In genomic region chr3:119296723-119297122, GRCh38 we compare ENCODE assay signal across 12 cellular contexts. TPM values are rescaled to one million over a fixed set of nuclear protein-coding genes. Genes with fewer than 3 reads are reported as not detected.
DNase-seq lines count a peak whose midpoint lies in the region; ATAC-seq and TF ChIP-seq lines count a peak whose summit lies in the region.
"Had no signal": no experiment of that assay in that cellular context is flagged by ENCODE, and none has a peak within 500 bp of the region (broad histone marks: within the 10 kb centered on the region; RNA-seq: fewer than 3 reads in every experiment).

No MANE protein-coding gene starts in this region.

- ATAC-seq in heart right ventricle (no peak), left cardiac atrium (no peak), upper lobe of right lung (no peak)
- ATAC-seq in naive thymus-derived CD4-positive, alpha-beta T cell, result no peak

- H3K4me1 ChIP-seq in heart right ventricle (peaks cover 24 to 77% (median 72%) of the 10 kb centered on the region in 9 donors), upper lobe of right lung (peaks cover 57% of the 10 kb centered on the region)
- H3K4me1 ChIP-seq in naive thymus-derived CD4-positive, alpha-beta T cell (ENCODE audit: control insufficient read depth in 2 of 2, insufficient read depth in 2 of 2, low read length in 2 of 2), result peaks cover 22 to 26% of the 10 kb centered on the region in 2 donors

- peaks cover 74% of the 10 kb centered on the region for H3K4me1 Mint-ChIP-seq in chondrocyte (ENCODE audit: low read depth)
- peaks cover 26 to 67% (median 56%) of the 10 kb centered on the region in 7 donors for H3K4me1 Mint-ChIP-seq in naive thymus-derived CD4-positive, alpha-beta T cell

- no peak for DNase-seq in heart right ventricle
- no peak for DNase-seq in left cardiac atrium
- peak; percentile 19 for DNase-seq in chondrocyte (ENCODE audit: low spot score)
- DNase-seq in naive thymus-derived CD4-positive, alpha-beta T cell, result no peak
- DNase-seq in upper lobe of right lung, result no peak
- no peak for DNase-seq in putamen (ENCODE audit: low spot score)
- DNase-seq in COLO829 (ENCODE audit: low spot score), result no peak
- DNase-seq in globus pallidus (ENCODE audit: low spot score), result no peak
- DNase-seq: activated CD4-positive, CD25-positive, alpha-beta regulatory T cell; NCI-H2081 treated with DMSO at 0.1 percent for 48 hours; small intestine had no signal

- intact Hi-C loops in heart right ventricle (cut with DNase I) (loop anchor here in 4 of 10 donors (5.0 to 10.0 kb wide), 3 partner anchors 36 to 58 kb away; no protein-coding TSS in a partner anchor), left cardiac atrium (cut with DNase I) (loop anchor here in 1 of 2 donors (5.0 to 10.0 kb wide), 2 partner anchors 36 to 168 kb away; partner anchors contain the start of genes POGLUT1 and TMEM39A), upper lobe of right lung (cut with DNase I) (no loop called here)
- intact Hi-C loops in naive thymus-derived CD4-positive, alpha-beta T cell (cut with micrococcal nuclease), result loop anchor here in 1 of 2 donors (10.0 kb wide), 1 partner anchor 198 kb away; the partner anchor contains the start of gene TIMMDC1

- H3K4me3 ChIP-seq in heart right ventricle (peak overlapping the region; percentile 63 to 97 (median 87)), upper lobe of right lung (peak overlapping the region; percentile 85)
- peak overlapping the region; percentile 21 for H3K4me3 ChIP-seq in naive thymus-derived CD4-positive, alpha-beta T cell (ENCODE audit: low read length)

- 36 to 39% methylated on average over 4 of the region's 4 CpGs for WGBS in heart right ventricle, 2 donors

- H3K27ac ChIP-seq in heart right ventricle (peak overlapping the region in 9 of 10 donors; percentile 96 to 100 (median 99)), upper lobe of right lung (peak overlapping the region; percentile 86)
- H3K27ac ChIP-seq in naive thymus-derived CD4-positive, alpha-beta T cell (ENCODE audit: low read depth, low read length), result no peak overlapping the region

- no peaks in the 10 kb centered on the region for H3K9me3 Mint-ChIP-seq in chondrocyte (ENCODE audit: low read depth)
- H3K9me3 Mint-ChIP-seq in naive thymus-derived CD4-positive, alpha-beta T cell, result peaks cover 0 to 1% (median 0%) of the 10 kb centered on the region in 11 donors

- H3K36me3 Mint-ChIP-seq in chondrocyte (ENCODE audit: low read depth), result peaks cover 1% of the 10 kb centered on the region
- H3K36me3 Mint-ChIP-seq in naive thymus-derived CD4-positive, alpha-beta T cell, result peaks cover 0 to 11% (median 2%) of the 10 kb centered on the region in 5 donors

- H3K36me3 ChIP-seq in heart right ventricle (peaks cover 0 to 27% (median 6%) of the 10 kb centered on the region in 9 donors), upper lobe of right lung (no peaks in the 10 kb centered on the region)
- H3K36me3 ChIP-seq in naive thymus-derived CD4-positive, alpha-beta T cell (ENCODE audit: control insufficient read depth in 2 of 3, insufficient read depth in 3 of 3, low read length in 3 of 3), result no peaks in the 10 kb centered on the region
- H3K36me3 ChIP-seq: adrenal gland had no signal

- H3K9me3 ChIP-seq in heart right ventricle, result no peaks in the 10 kb centered on the region
- no peaks in the 10 kb centered on the region for H3K9me3 ChIP-seq in naive thymus-derived CD4-positive, alpha-beta T cell (ENCODE audit: control insufficient read depth in 2 of 3, low read length in 3 of 3)
- H3K9me3 ChIP-seq in upper lobe of right lung, result no peaks in the 10 kb centered on the region
- H3K9me3 ChIP-seq: adrenal gland had no signal

- no peak for TF ChIP-seq CTCF in heart right ventricle (IDR thresholded peaks at IDR 0.05)
- TF ChIP-seq CTCF in chondrocyte (IDR thresholded peaks at IDR 0.05), result no peak
- TF ChIP-seq CTCF in upper lobe of right lung (IDR thresholded peaks at IDR 0.05), result no peak

- CTCF ChIA-PET in naive thymus-derived CD4-positive, alpha-beta T cell (lab: Charles Lee), result interaction anchor here (0.6 to 1.2 kb wide), 2 partner anchors 57 to 85 kb away, joined by 3 to 4 read pairs; no protein-coding TSS in a partner anchor

- peak overlapping the region; percentile 89 for H3K27ac Mint-ChIP-seq in chondrocyte (ENCODE audit: unreplicated experiment)
- H3K27ac Mint-ChIP-seq in naive thymus-derived CD4-positive, alpha-beta T cell, result peak overlapping the region in 5 of 9 donors; percentile 2 to 71 (median 39)

- no peaks in the 10 kb centered on the region for H3K27me3 Mint-ChIP-seq in chondrocyte (ENCODE audit: low read depth)
- H3K27me3 Mint-ChIP-seq in naive thymus-derived CD4-positive, alpha-beta T cell, result peaks cover 0 to 28% (median 0%) of the 10 kb centered on the region in 5 donors

- POLR2A ChIA-PET in naive thymus-derived CD4-positive, alpha-beta T cell (lab: Charles Lee), result interaction anchor here (0.9 to 5.0 kb wide), 3 partner anchors 16 to 56 kb away, joined by 3 to 24 read pairs (median 4); partner anchors contain the start of gene B4GALT4

- H3K27me3 ChIP-seq in heart right ventricle, result no peaks in the 10 kb centered on the region
- no peaks in the 10 kb centered on the region for H3K27me3 ChIP-seq in naive thymus-derived CD4-positive, alpha-beta T cell (ENCODE audit: control insufficient read depth in 2 of 2, insufficient read depth in 2 of 2, low read length in 2 of 2)
- no peaks in the 10 kb centered on the region for H3K27me3 ChIP-seq in upper lobe of right lung
- H3K27me3 ChIP-seq: adrenal gland had no signal

- H3K4me3 Mint-ChIP-seq in chondrocyte (ENCODE audit: unreplicated experiment), result peak overlapping the region; percentile 89
- peak overlapping the region in 3 of 10 donors; percentile 18 to 33 (median 22) for H3K4me3 Mint-ChIP-seq in naive thymus-derived CD4-positive, alpha-beta T cell

RNA-seq across cellular contexts. Expression of gene ARHGAP31, which starts 2.5 kb away (rescaled TPM):
- total RNA-seq in heart right ventricle (10 to 100 TPM; 30.4 to 71.1 (median 37.2) TPM), left cardiac atrium (10 to 100 TPM; 33.5 to 44.0 TPM), chondrocyte (35.2 to 50.3 TPM (median 37.1 TPM) in 3 replicates), upper lobe of right lung (117 TPM)
- polyA plus RNA-seq in heart right ventricle, result 10 to 100 TPM; 10.6 to 11.9 TPM
- 10 to 100 TPM in 1 of 5 experiments, 1 to 10 TPM in 4; 3.0 to 11.9 (median 3.1) TPM for total RNA-seq in naive thymus-derived CD4-positive, alpha-beta T cell
- 1 to 10 TPM; 1.2 to 3.0 TPM for polyA plus RNA-seq in naive thymus-derived CD4-positive, alpha-beta T cell

RNA-seq across cellular contexts. Expression of gene B4GALT4, which starts 56.0 kb away (rescaled TPM):
- total RNA-seq in heart right ventricle (10 to 100 TPM in 8 of 10 donors, 1 to 10 TPM in 2; 9.0 to 14.6 (median 11.6) TPM), left cardiac atrium (10 to 100 TPM; 13.3 to 15.9 TPM), chondrocyte (25.8 to 26.7 TPM (median 25.9 TPM) in 3 replicates), upper lobe of right lung (15.8 TPM)
- polyA plus RNA-seq in heart right ventricle, result 10 to 100 TPM in 1 of 2 donors, 1 to 10 TPM in 1; 9.5 to 23.2 TPM
- total RNA-seq in naive thymus-derived CD4-positive, alpha-beta T cell, result 10 to 100 TPM; 18.0 to 39.8 (median 31.9) TPM
- polyA plus RNA-seq in naive thymus-derived CD4-positive, alpha-beta T cell, result 10 to 100 TPM; 17.9 to 29.6 TPM

Comparison
In these comparisons a context has a peak if more than half of its experiments do, and no peak if none do; other contexts are left out.
1. H3K4me3 ChIP-seq: peak in every context shown above with its lines; median percentile 87 in heart right ventricle; 85 in upper lobe of right lung; 21 in naive thymus-derived CD4-positive, alpha-beta T cell.